ENCODE assay signal across 16 cellular contexts in the genomic region with DNA sequence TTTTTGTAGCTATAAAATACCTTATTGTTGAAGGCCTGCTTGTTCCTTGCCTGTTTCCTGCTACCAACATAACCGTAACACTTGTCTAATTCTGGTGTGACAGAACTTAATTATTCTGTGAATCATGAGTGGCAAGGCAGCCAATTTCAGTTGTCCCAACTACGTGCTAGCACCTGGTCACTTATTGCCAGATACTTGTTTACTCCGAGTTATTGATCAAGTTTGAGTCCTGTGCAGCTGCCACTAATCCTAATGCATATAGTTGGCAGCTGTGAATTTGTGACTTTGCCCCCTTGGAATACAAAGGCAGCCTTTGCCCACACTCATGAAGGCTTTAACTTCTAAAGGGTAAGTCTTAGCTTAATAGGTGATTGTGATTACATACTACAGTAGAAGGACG. TPM values are rescaled to one million over a fixed set of nuclear protein-coding genes. Genes with fewer than 3 reads are reported as not detected.
"Had no signal": no experiment of that assay in that cellular context is flagged by ENCODE, and none has a peak within 500 bp of the region (broad histone marks: within the 10 kb centered on the region; RNA-seq: fewer than 3 reads in every experiment).

No MANE protein-coding gene starts in this region.

- H3K36me3 ChIP-seq: breast epithelium, spleen, tibial artery had no signal

- H3K4me3 ChIP-seq: breast epithelium, spleen, tibial artery had no signal

- H3K4me1 ChIP-seq: breast epithelium, foreskin keratinocyte, spleen, tibial artery had no signal

- H3K27ac ChIP-seq: breast epithelium, foreskin keratinocyte, spleen, tibial artery had no signal

- ATAC-seq: foreskin keratinocyte had no signal

- H3K27me3 ChIP-seq: foreskin keratinocyte, tibial artery had no signal

- DNase-seq: activated CD4-positive, alpha-beta memory T cell treated with anti-CD3 and anti-CD28 coated beads for 36 hours; activated CD4-positive, alpha-beta T cell treated with anti-CD3 and anti-CD28 coated beads for 48 hours; activated naive CD4-positive, alpha-beta T cell treated with Interleukin-2 at 50 U/mL for 16 hours; activated naive CD8-positive, alpha-beta T cell treated with anti-CD3 and anti-CD28 coated beads for 36 hours; activated T-cell treated with anti-CD3 and anti-CD28 coated beads, Interleukin-2, amount 50 U/mL, for 48 hours; effector memory CD4-positive, alpha-beta T cell; foreskin keratinocyte; naive B cell; nucleus accumbens; spleen; stimulated activated CD4-positive, alpha-beta T cell treated with anti-CD3 and anti-CD28 coated beads, Interleukin-4, amount 100 ng/mL, for 24 hours; tibial artery had no signal

- H3K9me3 ChIP-seq: breast epithelium, spleen, tibial artery had no signal

RNA-seq across cellular contexts. Expression of gene RNF128, which starts 7.8 kb away (rescaled TPM):
- total RNA-seq: activated CD4-positive, alpha-beta memory T cell treated with anti-CD3 and anti-CD28 coated beads for 36 hours; activated naive CD8-positive, alpha-beta T cell treated with anti-CD3 and anti-CD28 coated beads for 36 hours; dermis microvascular lymphatic vessel endothelial cell; mononuclear cell; T-helper 2 cell treated with Interferon-gamma antibody and Interleukin-4, amounts not matched to agents 100 ng/mL and 5 ng/mL, for 36 hours had no signal
- polyA plus RNA-seq: spleen had no signal
